Comparison of ENCODE assay signal across 8 cellular contexts in the genomic region with DNA sequence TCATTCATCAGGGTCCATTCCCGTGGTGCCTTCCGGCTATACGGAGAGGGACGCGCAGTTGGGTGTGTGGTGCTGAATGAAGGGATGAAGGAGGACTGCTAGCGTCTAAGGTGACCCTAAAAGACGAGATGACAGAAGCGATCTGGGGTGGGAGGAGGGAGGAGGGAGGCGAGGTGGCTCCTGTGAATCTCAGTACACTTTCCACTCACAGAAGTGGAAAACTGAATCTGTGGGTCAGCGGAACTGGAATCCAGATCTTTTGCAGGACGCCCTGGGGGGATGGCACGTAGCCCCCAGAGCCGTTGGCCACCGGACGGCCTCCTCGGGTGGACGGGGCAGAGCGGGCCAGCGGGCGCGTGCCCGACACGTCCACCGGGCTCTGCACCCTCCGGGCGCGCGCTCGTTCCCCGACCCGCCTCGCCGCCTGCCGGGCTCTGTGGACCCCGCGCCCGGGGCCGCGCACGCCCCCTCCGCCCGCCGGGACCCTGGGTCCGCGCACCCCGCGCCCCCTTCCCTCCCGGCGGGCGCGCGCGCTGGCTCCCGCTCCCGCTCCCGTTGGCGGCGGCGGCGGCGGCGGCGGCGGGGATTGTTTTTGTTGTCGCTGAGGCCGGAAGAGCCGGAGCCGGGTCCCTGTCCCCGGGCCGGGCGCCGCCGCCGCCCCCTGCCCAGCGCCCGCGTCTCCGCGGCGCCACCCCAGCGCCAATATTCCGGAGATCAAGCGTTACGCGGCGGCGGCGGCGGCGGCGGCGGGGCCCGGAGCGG. TPM values are rescaled to one million over a fixed set of nuclear protein-coding genes. Genes with fewer than 3 reads are reported as not detected.
A peak's percentile ranks its signal among the peaks of the same experiment; 100 is the strongest.
DNase-seq lines count a peak whose midpoint lies in the region; ATAC-seq lines count a peak whose summit lies in the region.

AGO4 (plus strand) TSS at position 403 of the 762 bp plus-strand sequence. CDS start 401 bp downstream, outside the sequence.

- H3K4me1 ChIP-seq in esophagus (ENCODE audit: control insufficient read depth in 2 of 2, insufficient read depth in 2 of 2, low read length in 1 of 2), result peaks cover 0 to 2% of the 10 kb centered on the region in 2 donors

- ATAC-seq in GM19372 (IDR thresholded peaks at IDR 0.05; ENCODE audit: low read depth, unreplicated experiment), result peak; percentile 45

- peak within 1 kb of the TSS; percentile 93 for H3K27ac Mint-ChIP-seq in activated T-cell treated with anti-CD3 and anti-CD28 coated beads, Interleukin-2, amount 50 U/mL, for 24 hours

- H3K9me3 ChIP-seq in esophagus (ENCODE audit: control insufficient read depth in 2 of 2, insufficient read depth in 1 of 2, low read depth in 1 of 2, low read length in 1 of 2), result no peaks in the 10 kb centered on the region

- no peaks in the 10 kb centered on the region for H3K36me3 ChIP-seq in esophagus (ENCODE audit: control insufficient read depth in 2 of 2, insufficient read depth in 2 of 2, low read length in 1 of 2)

- no peaks in the 10 kb centered on the region for H3K9me3 Mint-ChIP-seq in activated T-cell treated with anti-CD3 and anti-CD28 coated beads, Interleukin-2, amount 50 U/mL, for 24 hours

- WGBS in esophagus, 2 donors, result 1 to 3% methylated on average over 74 to 94 of the region's 94 CpGs

- H3K27me3 ChIP-seq in esophagus (ENCODE audit: control insufficient read depth in 1 of 2, insufficient read depth in 2 of 2, low read length in 2 of 2), result no peaks in the 10 kb centered on the region

- peaks cover 37% of the 10 kb centered on the region for H3K4me1 Mint-ChIP-seq in activated T-cell treated with anti-CD3 and anti-CD28 coated beads, Interleukin-2, amount 50 U/mL, for 24 hours (ENCODE audit: low read depth)

- no peaks in the 10 kb centered on the region for H3K27me3 Mint-ChIP-seq in activated T-cell treated with anti-CD3 and anti-CD28 coated beads, Interleukin-2, amount 50 U/mL, for 24 hours

- H3K4me3 Mint-ChIP-seq in activated T-cell treated with anti-CD3 and anti-CD28 coated beads, Interleukin-2, amount 50 U/mL, for 24 hours, result peak within 1 kb of the TSS; percentile 83

- H3K36me3 Mint-ChIP-seq in activated T-cell treated with anti-CD3 and anti-CD28 coated beads, Interleukin-2, amount 50 U/mL, for 24 hours (ENCODE audit: low read depth), result peaks cover 1% of the 10 kb centered on the region

- H3K4me3 ChIP-seq in esophagus (ENCODE audit: low read depth in 1 of 2, low read length in 2 of 2), result peak within 1 kb of the TSS; percentile 91 to 95

- DNase-seq in AG08396 (ENCODE audit: low spot score), result peak; percentile 84
- DNase-seq in NCI-H2171 treated with DMSO at 0.1 percent for 48 hours (lab: John Stamatoyannopoulos, UW), result peak; percentile 33
- peak; percentile 68 for DNase-seq in activated T-cell treated with anti-CD3 and anti-CD28 coated beads, Interleukin-2, amount 50 U/mL, for 24 hours
- no peak for DNase-seq in mesenteric fat pad (ENCODE audit: low spot score)
- peak in 4 of 6 experiments; percentile 25 to 35 (median 28) for DNase-seq in stimulated activated naive CD4-positive, alpha-beta T cell (lab: John Stamatoyannopoulos, UW)
- DNase-seq in H4 (ENCODE audit: low spot score), result no peak

- H3K27ac ChIP-seq in esophagus (ENCODE audit: low read depth in 2 of 2, low read length in 1 of 2), result peak within 1 kb of the TSS; percentile 86 to 92

RNA-seq across cellular contexts. Expression of gene AGO4, which starts in this region (rescaled TPM):
- polyA plus RNA-seq in esophagus, result 1 to 10 TPM; 5.5 to 9.1 TPM
- total RNA-seq in mesenteric fat pad, result 18.5 TPM
- 0.64 and 1.4 TPM in 2 replicates for total RNA-seq in H4 (2014; rRNA removed; shearing (Covaris generic))

Comparison
In these comparisons a context has a peak if more than half of its experiments do, and no peak if none do; other contexts are left out.
1. DNase-seq: peak in AG08396 (single experiment), NCI-H2171 treated with DMSO at 0.1 percent for 48 hours (single experiment), activated T-cell treated with anti-CD3 and anti-CD28 coated beads, Interleukin-2, amount 50 U/mL, for 24 hours (single experiment) and stimulated activated naive CD4-positive, alpha-beta T cell (4 of 6); none in mesenteric fat pad (single experiment) and H4 (single experiment).